Comparison of ENCODE assay signal across 8 cellular contexts in genomic region chr11:120324932-120325810, GRCh38. TPM values are rescaled to one million over a fixed set of nuclear protein-coding genes. Genes with fewer than 3 reads are reported as not detected.
DNase-seq lines count a peak whose midpoint lies in the region; ATAC-seq and TF ChIP-seq lines count a peak whose summit lies in the region.

TLCD5 (plus strand) TSS chr11:120325299; CDS start chr11:120327442, 2,143 bp downstream.

- intact Hi-C loops in Calu3 (cut with micrococcal nuclease; ENCODE audit: unreplicated experiment) (no loop called here), natural killer cell (cut with micrococcal nuclease) (no loop called here), upper lobe of right lung (cut with DNase I) (no loop called here)
- intact Hi-C loops in activated T-helper 1 cell treated with anti-CD3 and anti-CD28 coated beads, Interleukin-12 subunit alpha, Interleukin-12 subunit beta, Interleukin-2, Interleukin-4 antibody, amounts not matched to agents 30 ng/mL and 10 ng/mL and 1 ng/mL, durations not matched to agents 14 hours and 24 hours and 36 hours (cut with micrococcal nuclease), result loop anchor here (1.0 kb wide), 1 partner anchor 11 kb away; the partner anchor contains the start of gene ARHGEF12

- no peaks in the 10 kb centered on the region for H3K27me3 Mint-ChIP-seq in Calu3 (ENCODE audit: unreplicated experiment)
- peaks cover 56% of the 10 kb centered on the region for H3K27me3 Mint-ChIP-seq in activated T-helper 1 cell treated with anti-CD3 and anti-CD28 coated beads, Interleukin-12 subunit alpha, Interleukin-12 subunit beta, Interleukin-2, Interleukin-4 antibody, amounts not matched to agents 30 ng/mL and 10 ng/mL and 1 ng/mL, durations not matched to agents 14 hours and 24 hours and 36 hours (ENCODE audit: insufficient read depth)
- H3K27me3 Mint-ChIP-seq in natural killer cell (ENCODE audit: low read depth in 2 of 2), result peaks cover 56 to 67% of the 10 kb centered on the region in 2 donors

- CTCF ChIA-PET in Calu3 (lab: Charles Lee), result no interaction called here

- no peaks in the 10 kb centered on the region for H3K9me3 ChIP-seq in HAP-1
- no peaks in the 10 kb centered on the region for H3K9me3 ChIP-seq in upper lobe of right lung

- no peaks in the 10 kb centered on the region for H3K27me3 ChIP-seq in HAP-1 (ENCODE audit: low read depth)
- H3K27me3 ChIP-seq in upper lobe of right lung, result no peaks in the 10 kb centered on the region

- peak within 1 kb of the TSS; percentile 68 for H3K4me3 Mint-ChIP-seq in Calu3 (ENCODE audit: low read depth, unreplicated experiment)
- H3K4me3 Mint-ChIP-seq in activated T-helper 1 cell treated with anti-CD3 and anti-CD28 coated beads, Interleukin-12 subunit alpha, Interleukin-12 subunit beta, Interleukin-2, Interleukin-4 antibody, amounts not matched to agents 30 ng/mL and 10 ng/mL and 1 ng/mL, durations not matched to agents 14 hours and 24 hours and 36 hours, result peak within 1 kb of the TSS; percentile 81
- H3K4me3 Mint-ChIP-seq in natural killer cell, result peak within 1 kb of the TSS; percentile 83

- H3K9me3 Mint-ChIP-seq in Calu3 (ENCODE audit: low read depth, unreplicated experiment), result no peaks in the 10 kb centered on the region
- H3K9me3 Mint-ChIP-seq in activated T-helper 1 cell treated with anti-CD3 and anti-CD28 coated beads, Interleukin-12 subunit alpha, Interleukin-12 subunit beta, Interleukin-2, Interleukin-4 antibody, amounts not matched to agents 30 ng/mL and 10 ng/mL and 1 ng/mL, durations not matched to agents 14 hours and 24 hours and 36 hours, result no peaks in the 10 kb centered on the region
- H3K9me3 Mint-ChIP-seq in natural killer cell, result no peaks in the 10 kb centered on the region

- DNase-seq in Calu3 (peak; percentile 71), HAP-1 (ENCODE audit: low spot score in 2 of 2) (peak; percentile 84 to 89), NCI-H526 (lab: John Stamatoyannopoulos, UW) (peak; percentile 89 to 99), fibroblast of villous mesenchyme (ENCODE audit: low read depth) (peak; percentile 72), natural killer cell (no peak), upper lobe of right lung (peak; percentile 84)
- DNase-seq in activated T-helper 1 cell treated with anti-CD3 and anti-CD28 coated beads, Interleukin-12 subunit alpha, Interleukin-12 subunit beta, Interleukin-2, Interleukin-4 antibody, amounts not matched to agents 30 ng/mL and 10 ng/mL and 1 ng/mL, durations not matched to agents 14 hours and 24 hours and 36 hours (ENCODE audit: low spot score), result peak; percentile 36

- H3K4me1 Mint-ChIP-seq in Calu3 (ENCODE audit: low read depth, unreplicated experiment) (peaks cover 19% of the 10 kb centered on the region), natural killer cell (peaks cover 26 to 27% of the 10 kb centered on the region in 2 donors)
- peaks cover 24% of the 10 kb centered on the region for H3K4me1 Mint-ChIP-seq in activated T-helper 1 cell treated with anti-CD3 and anti-CD28 coated beads, Interleukin-12 subunit alpha, Interleukin-12 subunit beta, Interleukin-2, Interleukin-4 antibody, amounts not matched to agents 30 ng/mL and 10 ng/mL and 1 ng/mL, durations not matched to agents 14 hours and 24 hours and 36 hours (ENCODE audit: low read depth)

- no peaks in the 10 kb centered on the region for H3K36me3 ChIP-seq in HAP-1 (replicated peaks)
- peaks cover 2% of the 10 kb centered on the region for H3K36me3 ChIP-seq in upper lobe of right lung

- in situ Hi-C loops in HAP-1 (cut with MboI; ENCODE audit: low sequenced_read_pairs), result no loop called here

- ATAC-seq in natural killer cell (peak; percentile 43 to 61 (median 55)), upper lobe of right lung (peak; percentile 90), HG03457 (IDR thresholded peaks at IDR 0.05; ENCODE audit: unreplicated experiment) (no peak)

- peak within 1 kb of the TSS; percentile 62 for H3K27ac Mint-ChIP-seq in Calu3 (ENCODE audit: unreplicated experiment)
- peak within 1 kb of the TSS; percentile 18 for H3K27ac Mint-ChIP-seq in activated T-helper 1 cell treated with anti-CD3 and anti-CD28 coated beads, Interleukin-12 subunit alpha, Interleukin-12 subunit beta, Interleukin-2, Interleukin-4 antibody, amounts not matched to agents 30 ng/mL and 10 ng/mL and 1 ng/mL, durations not matched to agents 14 hours and 24 hours and 36 hours
- H3K27ac Mint-ChIP-seq in natural killer cell, result no peak within 1 kb of the TSS

- TF ChIP-seq CTCF in Calu3 (IDR thresholded peaks at IDR 0.05; ENCODE audit: unreplicated experiment), result no peak
- TF ChIP-seq CTCF in fibroblast of villous mesenchyme (IDR thresholded peaks at IDR 0.05; ENCODE audit: insufficient read depth, low read depth, low read length), result peak; percentile 20
- TF ChIP-seq CTCF in natural killer cell (IDR thresholded peaks at IDR 0.05), result no peak
- TF ChIP-seq CTCF in upper lobe of right lung (IDR thresholded peaks at IDR 0.05), result peak; percentile 19

- no TSS peak for BruUV-seq in Calu3 (replicated peaks; lab: Mats Ljungman, UMichigan)

- H3K27ac ChIP-seq in upper lobe of right lung, result peak within 1 kb of the TSS; percentile 86

- H3K36me3 Mint-ChIP-seq in Calu3 (ENCODE audit: insufficient read depth, unreplicated experiment) (peaks cover 15% of the 10 kb centered on the region), natural killer cell (no peaks in the 10 kb centered on the region)
- no peaks in the 10 kb centered on the region for H3K36me3 Mint-ChIP-seq in activated T-helper 1 cell treated with anti-CD3 and anti-CD28 coated beads, Interleukin-12 subunit alpha, Interleukin-12 subunit beta, Interleukin-2, Interleukin-4 antibody, amounts not matched to agents 30 ng/mL and 10 ng/mL and 1 ng/mL, durations not matched to agents 14 hours and 24 hours and 36 hours (ENCODE audit: low read depth)

- H3K4me1 ChIP-seq in HAP-1, result peaks cover 11% of the 10 kb centered on the region
- peaks cover 13% of the 10 kb centered on the region for H3K4me1 ChIP-seq in upper lobe of right lung

- peak within 1 kb of the TSS; percentile 49 for H3K4me3 ChIP-seq in HAP-1
- peak within 1 kb of the TSS; percentile 73 for H3K4me3 ChIP-seq in fibroblast of villous mesenchyme (ENCODE audit: low read depth, low read length)
- H3K4me3 ChIP-seq in upper lobe of right lung, result peak within 1 kb of the TSS; percentile 72

RNA-seq across cellular contexts. Expression of gene TLCD5, which starts in this region (rescaled TPM):
- total RNA-seq in Calu3 (2022) (4.9 and 5.9 TPM in 2 replicates), fibroblast of villous mesenchyme (7.4 and 10.8 TPM in 2 replicates), natural killer cell (not detected), upper lobe of right lung (4.2 TPM)
- 1.2 and 1.7 TPM in 2 replicates for total RNA-seq in activated T-helper 1 cell treated with anti-CD3 and anti-CD28 coated beads, Interleukin-12 subunit alpha, Interleukin-12 subunit beta, Interleukin-2, Interleukin-4 antibody, amounts not matched to agents 30 ng/mL and 10 ng/mL and 1 ng/mL, durations not matched to agents 14 hours and 24 hours and 36 hours

Comparison
In these comparisons a context has a peak if more than half of its experiments do, and no peak if none do; other contexts are left out.
1. Peak in ATAC-seq in natural killer cell; RNA of the gene not detected or under 1 TPM.
2. H3K27ac Mint-ChIP-seq: peak in Calu3 (single experiment) and activated T-helper 1 cell treated with anti-CD3 and anti-CD28 coated beads, Interleukin-12 subunit alpha, Interleukin-12 subunit beta, Interleukin-2, Interleukin-4 antibody, amounts not matched to agents 30 ng/mL and 10 ng/mL and 1 ng/mL, durations not matched to agents 14 hours and 24 hours and 36 hours (single experiment); none in natural killer cell (0 of 2).
3. CTCF ChIP-seq: peak in fibroblast of villous mesenchyme (single experiment) and upper lobe of right lung (single experiment); none in Calu3 (single experiment) and natural killer cell (single experiment).
4. Peak in every context shown above with its lines, with median percentiles within 50 percentile points of each other: H3K4me3 Mint-ChIP-seq and H3K4me3 ChIP-seq.